8 cellular contexts compared by ENCODE assay signal in the genomic region with DNA sequence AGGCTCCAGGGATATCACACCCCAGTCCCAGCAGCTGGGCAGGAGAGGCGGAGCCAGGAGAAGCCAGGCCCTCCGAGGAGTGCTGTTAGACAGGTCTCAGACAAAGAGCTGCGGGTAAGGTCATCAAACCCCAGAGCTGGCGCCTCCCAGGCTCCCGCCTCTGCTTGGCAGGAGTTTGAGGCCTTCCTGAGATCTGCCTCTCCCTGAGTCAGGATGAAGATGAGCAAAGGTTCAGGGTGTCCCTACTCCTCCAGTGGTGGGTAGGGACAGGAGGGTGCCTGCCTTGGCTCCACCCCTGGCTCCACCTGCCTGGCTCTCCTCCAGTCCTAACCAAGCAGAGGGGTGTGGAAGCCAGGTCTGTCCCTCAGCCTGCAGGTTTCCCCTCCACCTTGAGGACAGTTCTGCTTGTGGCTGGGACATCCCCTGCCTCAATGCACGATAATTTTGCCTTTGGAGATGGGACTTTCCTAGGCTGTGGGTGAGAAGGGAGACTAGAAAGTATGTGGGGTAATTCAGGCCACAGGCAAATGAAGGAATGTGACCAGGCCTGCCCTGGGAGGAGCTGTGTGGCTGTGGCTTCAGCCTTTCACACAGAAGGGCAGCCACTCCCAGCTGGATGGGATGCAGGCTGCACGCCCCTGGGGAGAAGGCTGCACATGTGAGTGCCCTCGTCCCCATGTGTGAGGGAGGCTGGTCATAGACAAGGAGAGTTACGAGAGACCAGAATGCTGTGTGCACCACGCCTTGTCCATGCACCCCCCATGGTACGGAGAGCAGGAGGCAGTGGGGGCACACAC. TPM values are rescaled to one million over a fixed set of nuclear protein-coding genes. Genes with fewer than 3 reads are reported as not detected.
A peak's percentile ranks its signal among the peaks of the same experiment; 100 is the strongest.
DNase-seq lines count a peak whose midpoint lies in the region; ATAC-seq and TF ChIP-seq lines count a peak whose summit lies in the region.

No MANE protein-coding gene starts in this region.

- H3K36me3 ChIP-seq in HAP-1 (replicated peaks), result no peaks in the 10 kb centered on the region

- H3K27me3 ChIP-seq in HAP-1 (ENCODE audit: low read depth), result no peaks in the 10 kb centered on the region

- peak overlapping the region; percentile 99 for H3K27ac Mint-ChIP-seq in type B pancreatic cell

- no peak for TF ChIP-seq CTCF in LNCaP clone FGC (IDR thresholded peaks at IDR 0.05; ENCODE audit: control insufficient read depth, extremely low read depth, insufficient read depth)
- TF ChIP-seq CTCF in type B pancreatic cell (conservative IDR thresholded peaks at IDR 0.05), result no peak

- H3K27me3 Mint-ChIP-seq in type B pancreatic cell, result peaks cover 6% of the 10 kb centered on the region

- peak; percentile 68 for ATAC-seq in GM19463 (IDR thresholded peaks at IDR 0.05; ENCODE audit: unreplicated experiment)
- ATAC-seq in GM19467 (IDR thresholded peaks at IDR 0.05; ENCODE audit: unreplicated experiment), result no peak

- no peaks in the 10 kb centered on the region for H3K9me3 Mint-ChIP-seq in type B pancreatic cell

- peak overlapping the region; percentile 69 for H3K4me3 Mint-ChIP-seq in type B pancreatic cell

- peaks cover 6% of the 10 kb centered on the region for H3K4me1 Mint-ChIP-seq in type B pancreatic cell (ENCODE audit: unreplicated experiment)

- H3K36me3 Mint-ChIP-seq in type B pancreatic cell, result peaks cover 6% of the 10 kb centered on the region

- DNase-seq in DMS53 treated with DMSO at 0.1 percent for 48 hours (lab: John Stamatoyannopoulos, UW; ENCODE audit: unreplicated experiment) (peak; percentile 42), LNCaP clone FGC (ENCODE audit: low read depth) (peak; percentile 88), hepatic stellate cell (ENCODE audit: low spot score) (peak; percentile 75), type B pancreatic cell (ENCODE audit: extremely low spot score, unreplicated experiment) (peak; percentile 75), NCI-H1092 treated with DMSO at 0.1 percent for 48 hours (lab: John Stamatoyannopoulos, UW) (no peak), HAP-1 (ENCODE audit: low spot score in 2 of 2) (no peak)

- H3K9me3 ChIP-seq in HAP-1, result no peaks in the 10 kb centered on the region

- no peak overlapping the region for H3K4me3 ChIP-seq in LNCaP clone FGC (ENCODE audit: low read depth, low read length)
- H3K4me3 ChIP-seq in HAP-1, result no peak overlapping the region

- H3K4me1 ChIP-seq in HAP-1, result no peaks in the 10 kb centered on the region

- in situ Hi-C loops in HAP-1 (cut with MboI; ENCODE audit: low sequenced_read_pairs), result no loop called here

RNA-seq across cellular contexts. Expression of gene PLEKHG6, which starts 2.2 kb away (rescaled TPM):
- total RNA-seq in type B pancreatic cell (ENCODE audit: low replicate concordance), result 32.4 and 115 TPM in 2 replicates

RNA-seq across cellular contexts. Expression of gene TNFRSF1A, which starts 29.1 kb away (rescaled TPM):
- total RNA-seq in type B pancreatic cell (ENCODE audit: low replicate concordance), result 79.1 and 222 TPM in 2 replicates

Comparison
In these comparisons a context has a peak if more than half of its experiments do, and no peak if none do; other contexts are left out.
1. DNase-seq: peak in DMS53 treated with DMSO at 0.1 percent for 48 hours (single experiment), LNCaP clone FGC (single experiment), hepatic stellate cell (single experiment) and type B pancreatic cell (single experiment); none in NCI-H1092 treated with DMSO at 0.1 percent for 48 hours (single experiment) and HAP-1 (0 of 2).